Comparison of ENCODE assay signal across 18 cellular contexts in genomic region chr22:42318967-42319366, GRCh38. TPM values are rescaled to one million over a fixed set of nuclear protein-coding genes. Genes with fewer than 3 reads are reported as not detected.
DNase-seq lines count a peak whose midpoint lies in the region; ATAC-seq, FAIRE-seq and TF ChIP-seq lines count a peak whose summit lies in the region.
"Had no signal": no experiment of that assay in that cellular context is flagged by ENCODE, and none has a peak within 500 bp of the region (broad histone marks: within the 10 kb centered on the region; RNA-seq: fewer than 3 reads in every experiment).

No MANE protein-coding gene starts in this region.

- H3K4me2 ChIP-seq in BLaER1 (peak overlapping the region; percentile 81), K562 (ENCODE audit: insufficient read depth, low read length) (no peak overlapping the region)

- H3K27ac ChIP-seq in BLaER1 (peak overlapping the region; percentile 60; the same call in 1 of the 2 replicates), K562 (ENCODE audit: extremely low read depth, low read depth, low read length) (no peak overlapping the region), temporal lobe (ENCODE audit: low read depth, low read length) (peak overlapping the region; percentile 4)
- H3K27ac ChIP-seq: SJCRH30 had no signal

- no peaks in the 10 kb centered on the region for H3K27me3 ChIP-seq in BLaER1
- no peaks in the 10 kb centered on the region for H3K27me3 ChIP-seq in K562 (ENCODE audit: control insufficient read depth in 2 of 2, insufficient read depth in 2 of 2, low read length in 2 of 2)
- H3K27me3 ChIP-seq in endocrine pancreas (ENCODE audit: control insufficient read depth, insufficient read depth, low read length), result no peaks in the 10 kb centered on the region
- H3K27me3 ChIP-seq: Peyer's patch had no signal

- in situ Hi-C loops in K562 (cut with MboI) (no loop called here), G401 (cut with HindIII; ENCODE audit: low sequenced_read_pairs) (no loop called here)

- no peaks in the 10 kb centered on the region for H3K9me3 ChIP-seq in BLaER1
- no peaks in the 10 kb centered on the region for H3K9me3 ChIP-seq in K562 (replicated peaks; ENCODE audit: control insufficient read depth, insufficient read depth, low read depth, low read length)
- H3K9me3 ChIP-seq in endocrine pancreas (ENCODE audit: control insufficient read depth, low read length), result no peaks in the 10 kb centered on the region
- H3K9me3 ChIP-seq: Peyer's patch, SJCRH30 had no signal

- H3K36me3 ChIP-seq in BLaER1, result no peaks in the 10 kb centered on the region
- H3K36me3 ChIP-seq in K562 (ENCODE audit: control insufficient read depth, insufficient read depth, low read length), result no peaks in the 10 kb centered on the region
- H3K36me3 ChIP-seq in endocrine pancreas (ENCODE audit: control insufficient read depth, insufficient read depth, low read length), result no peaks in the 10 kb centered on the region
- H3K36me3 ChIP-seq: Peyer's patch, SJCRH30 had no signal

- no peak for TF ChIP-seq POLR2A in K562 (conservative IDR thresholded peaks at IDR 0.05)

- DNase-seq in K562 (ENCODE audit: extremely low read depth in 1 of 4, low spot score in 3 of 4) (no peak), G401 (ENCODE audit: low spot score) (no peak)
- no peak for DNase-seq in stimulated activated CD4-positive, alpha-beta T cell treated with anti-CD3 and anti-CD28 coated beads, Interleukin-4, amount 100 ng/mL, for 4 hours
- DNase-seq: CD4-positive, CD25-positive, alpha-beta regulatory T cell; HFFc6; Karpas-422; NCI-H1694; NCI-H2081 treated with DMSO at 0.1 percent for 48 hours; NCI-H524 treated with DMSO at 0.1 percent for 48 hours; NCI-H82; Peyer's patch; SJCRH30 had no signal

- no peak overlapping the region for H3K4me3 ChIP-seq in BLaER1
- no peak overlapping the region for H3K4me3 ChIP-seq in K562
- H3K4me3 ChIP-seq in endocrine pancreas (ENCODE audit: control insufficient read depth, insufficient read depth, low read length), result no peak overlapping the region
- H3K4me3 ChIP-seq: GM12878, Peyer's patch, SJCRH30 had no signal

- H2AFZ ChIP-seq in K562 (ENCODE audit: low read depth, low read length), result no peak overlapping the region

- no peaks in the 10 kb centered on the region for H3K9me1 ChIP-seq in K562 (ENCODE audit: control insufficient read depth, insufficient read depth, low read length)

- CTCF ChIA-PET in K562 (lab: Yijun Ruan, JAX; ENCODE audit: low intra/inter-chr PET ratio), result no interaction called here

- BruUV-seq in K562 (replicated peaks; lab: Mats Ljungman, UMichigan), result no TSS peak

- FAIRE-seq in K562 (lab: Jason Lieb, UNC), result no peak
- FAIRE-seq: A204.1, GM12878 had no signal

- H3K4me1 ChIP-seq in BLaER1 (peaks cover 96% of the 10 kb centered on the region), K562 (replicated peaks in 1 of 2; ENCODE audit: control insufficient read depth in 2 of 2, insufficient read depth in 2 of 2, low read length in 2 of 2) (peaks cover 6 to 20% of the 10 kb centered on the region in 2 experiments; a peak in 4 of 5 replicates), endocrine pancreas (ENCODE audit: control insufficient read depth, insufficient read depth, low read length) (no peaks in the 10 kb centered on the region)

- TF ChIP-seq EP300 in K562 (IDR thresholded peaks at IDR 0.05; ENCODE audit: low read length), result no peak

- ATAC-seq in K562, result no peak
- no peak for ATAC-seq in HG02938 (IDR thresholded peaks at IDR 0.05; ENCODE audit: unreplicated experiment)
- ATAC-seq: GM12878 had no signal

- H4K20me1 ChIP-seq in BLaER1, result peaks cover 21% of the 10 kb centered on the region
- H4K20me1 ChIP-seq in K562 (replicated peaks; ENCODE audit: control insufficient read depth, insufficient read depth, low read length), result no peaks in the 10 kb centered on the region; the same call in 1 of the 2 replicates

- H3K9ac ChIP-seq in BLaER1, result no peak overlapping the region
- peak overlapping the region in 1 of 2 experiments; percentile 20; a peak in 1 of 4 replicates for H3K9ac ChIP-seq in K562 (ENCODE audit: insufficient read depth in 1 of 2, low read depth in 2 of 2, low read length in 2 of 2)
- peak overlapping the region; percentile 3 for H3K9ac ChIP-seq in endocrine pancreas (ENCODE audit: control insufficient read depth, insufficient read depth, low read length)

- intact Hi-C loops in K562 (cut with micrococcal nuclease), result no loop called here

- whole genome bisulfite sequencing in K562 (ENCODE audit: insufficient coverage, low coverage, missing lambda C conversion rate), result 43% methylated on average over 2 of the region's 3 CpGs

- no peak for TF ChIP-seq CTCF in K562 (IDR thresholded peaks at IDR 0.05 in 2 of 3, conservative IDR thresholded peaks at IDR 0.05 in 1 of 3; ENCODE audit: insufficient read depth in 2 of 3, low read depth in 1 of 3, low read length in 3 of 3)

- no peaks in the 10 kb centered on the region for H3K79me2 ChIP-seq in K562 (ENCODE audit: control insufficient read depth, insufficient read depth, low read length)

- no peak for TF ChIP-seq RAD21 in K562 (CRISPR knock-in tag; conservative IDR thresholded peaks at IDR 0.05 in 1 of 2, IDR thresholded peaks at IDR 0.05 in 1 of 2)

- POLR2A ChIA-PET in K562 (lab: Yijun Ruan, JAX), result interaction anchor here (0.7 to 1.1 kb wide), 2 partner anchors 20 to 27 kb away, joined by 3 read pairs; no protein-coding TSS in a partner anchor

TF ChIP-seq in K562, 482 proteins besides CTCF, POLR2A, EP300 and RAD21:
- TF ChIP-seq ZNF274 (IDR thresholded peaks at IDR 0.05; ENCODE audit: borderline replicate concordance, low read depth, low read length) (no peak), ZFP36 (IDR thresholded peaks at IDR 0.05; ENCODE audit: low read depth, low read length, partially characterized antibody) (peak; percentile 91), PHB (CRISPR knock-in tag; IDR thresholded peaks at IDR 0.05) (no peak)

RNA-seq across cellular contexts. Expression of gene TCF20, which starts 48.5 kb away (rescaled TPM):
- total RNA-seq in K562 (2011; cell fraction: chromatin; rRNA removed; ENCODE audit: low replicate concordance), result 51.3 and 53.3 TPM in 2 replicates
- total RNA-seq in K562 (2011; cell fraction: nucleolus; rRNA removed), result 28.7 and 31.3 TPM in 2 replicates
- total RNA-seq in K562 (2011; cell fraction: nucleoplasm; rRNA removed), result 20.4 and 27.4 TPM in 2 replicates
- total RNA-seq in K562 (2014; rRNA removed) (22.5 and 26.7 TPM in 2 replicates), K562 (2014; rRNA removed; fragmentation: Illumina TruSeq; extraction: Trizol) (17.5 and 17.6 TPM in 2 replicates), K562 (2015; rRNA removed; fragmentation: Illumina TruSeq; extraction: Trizol) (19.0 TPM in 2 replicates), K562 (2021) (37.5 and 43.6 TPM in 2 replicates), temporal lobe (45.5 TPM)
- polyA plus RNA-seq in K562 (2011; rRNA removed) (12.9 and 13.5 TPM in 2 replicates), K562 (2014; fragmentation: Illumina TruSeq; extraction: Trizol) (15.9 and 18.6 TPM in 2 replicates), K562 (2014; fragmentation: Nextera tagmentation; extraction: Ambion mirVana) (under 1 TPM; 0.35 to 0.44 TPM), K562 (2014; rRNA removed) (12.9 and 13.3 TPM in 2 replicates)
- polyA plus RNA-seq in K562 (2011; cell fraction: cytosol; rRNA removed), result 11.1 and 12.3 TPM in 2 replicates
- polyA plus RNA-seq in K562 (2011; cell fraction: nucleus; rRNA removed), result 10.2 and 12.3 TPM in 2 replicates
- 10.1 and 12.6 TPM in 2 replicates for polyA plus RNA-seq in K562 (2012)
- polyA minus RNA-seq in K562 (2011; rRNA and poly(A)+ RNA removed), result 38.3 and 38.9 TPM in 2 replicates
- 21.9 and 23.8 TPM in 2 replicates for polyA minus RNA-seq in K562 (2011; cell fraction: cytosol; rRNA and poly(A)+ RNA removed)
- 10.5 and 15.9 TPM in 2 replicates for polyA minus RNA-seq in K562 (2011; cell fraction: nucleus; rRNA and poly(A)+ RNA removed)
- total RNA-seq in G401 (2014; rRNA removed; shearing (Covaris generic)), result 18.4 and 25.5 TPM in 2 replicates
